In the genomic region with DNA sequence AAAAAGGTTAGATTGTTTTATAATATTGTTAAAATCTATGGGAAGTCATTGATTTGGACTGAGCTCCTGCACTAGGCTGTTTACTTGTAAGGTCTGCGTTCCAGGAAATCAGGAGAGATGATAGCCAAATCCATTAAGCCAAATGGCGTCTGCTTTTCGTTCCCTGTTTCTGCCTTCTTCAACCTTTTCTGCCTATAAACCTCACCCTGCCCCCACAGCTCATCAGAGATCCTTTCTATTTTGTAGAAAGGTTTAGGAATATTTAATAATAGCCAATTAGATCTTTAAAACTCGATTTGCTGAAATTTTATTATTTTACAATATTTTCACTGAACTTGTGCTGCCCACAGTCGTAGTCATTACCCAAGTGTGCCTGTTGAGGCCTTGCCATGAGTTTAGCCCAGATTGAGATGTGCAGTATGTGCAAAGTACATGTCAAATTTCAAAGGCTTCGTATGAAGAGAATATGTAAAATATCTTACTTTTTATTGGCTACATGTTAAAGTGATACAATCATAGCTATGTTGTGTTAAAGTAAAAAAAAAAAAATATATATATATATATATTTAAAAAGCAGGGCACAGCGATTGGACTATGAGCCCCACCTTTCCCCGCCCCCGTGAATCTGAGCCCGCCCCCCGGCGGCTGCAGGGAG, we compare ENCODE assay signal across 2 cellular contexts.
A peak's percentile ranks its signal among the peaks of the same experiment; 100 is the strongest.
TF ChIP-seq lines count a peak whose summit lies in the region.

No MANE protein-coding gene starts in this region.

TF ChIP-seq in SK-N-SH treated with all-trans-retinoic acid at 6 μM for 48 hours, 23 proteins besides CTCF, POLR2A, EP300 and RAD21 (continued from another document):
- no peak for TF ChIP-seq PATZ1 (CRISPR knock-in tag; IDR thresholded peaks at IDR 0.05; ENCODE audit: borderline replicate concordance)

TF ChIP-seq in WTC11, 78 proteins besides CTCF, POLR2A, EP300 and RAD21 (continued from another document):
- TF ChIP-seq PRDM15 (CRISPR knock-in tag; IDR thresholded peaks at IDR 0.05) = peak; percentile 92
- no peak for TF ChIP-seq E2F1 (CRISPR knock-in tag; IDR thresholded peaks at IDR 0.05)
- TF ChIP-seq NR3C1 (CRISPR knock-in tag; conservative IDR thresholded peaks at IDR 0.05; ENCODE audit: low read depth) = no peak
- no peak for TF ChIP-seq CREM (CRISPR knock-in tag; IDR thresholded peaks at IDR 0.05)
